ENCODE assay signal across 9 cellular contexts in the genomic region with DNA sequence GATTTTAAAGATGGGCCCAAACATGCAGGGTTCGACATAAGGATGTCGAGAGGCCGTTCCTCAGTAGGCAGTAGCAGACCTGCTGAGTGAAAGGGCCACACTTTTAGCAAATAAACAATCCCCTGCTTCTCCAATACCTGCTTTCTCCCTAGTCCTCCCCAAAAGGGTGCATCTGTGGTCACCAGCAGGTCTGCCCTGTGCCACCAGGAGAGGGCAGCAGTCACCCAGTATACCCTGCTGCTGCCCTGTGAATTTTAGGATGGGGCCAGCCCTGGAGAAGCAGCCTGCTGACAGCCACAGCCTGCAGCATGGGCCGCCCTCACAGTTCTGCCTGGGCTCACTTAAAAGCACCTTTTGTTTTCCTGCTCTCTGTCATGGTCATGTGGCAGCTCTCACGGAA. TPM values are rescaled to one million over a fixed set of nuclear protein-coding genes. Genes with fewer than 3 reads are reported as not detected.
DNase-seq lines count a peak whose midpoint lies in the region; ATAC-seq and TF ChIP-seq lines count a peak whose summit lies in the region.
"Not testable (repeated sequence)": the region's sequence is repeated elsewhere in the genome, so short reads cannot be mapped to it uniquely, and the experiment has no call there.
"Had no signal": no experiment of that assay in that cellular context is flagged by ENCODE, and none has a peak within 500 bp of the region (broad histone marks: within the 10 kb centered on the region; RNA-seq: fewer than 3 reads in every experiment).

No MANE protein-coding gene starts in this region.

- peaks cover 30% of the 10 kb centered on the region for H3K4me1 Mint-ChIP-seq in Calu3 (ENCODE audit: low read depth, unreplicated experiment)
- not testable (repeated sequence) for H3K4me1 Mint-ChIP-seq in natural killer cell

- H3K9me3 ChIP-seq in gastroesophageal sphincter: not testable (repeated sequence)

- H3K36me3 ChIP-seq in gastroesophageal sphincter: not testable (repeated sequence)

- H3K4me1 ChIP-seq in gastroesophageal sphincter: not testable (repeated sequence)

- CTCF ChIA-PET in Calu3 (lab: Charles Lee): not testable (repeated sequence)

- not testable (repeated sequence) for H3K4me3 ChIP-seq in astrocyte of the cerebellum (ENCODE audit: low read depth, low read length); gastroesophageal sphincter

- WGBS in gastroesophageal sphincter (ENCODE audit: low coverage in 1 of 2), 2 donors: 50 to 57% methylated on average over 1 of the region's 5 CpGs

- not testable (repeated sequence) for H3K27me3 Mint-ChIP-seq in Calu3 (ENCODE audit: unreplicated experiment); natural killer cell (ENCODE audit: low read depth in 2 of 2)

- H3K36me3 Mint-ChIP-seq in Calu3 (ENCODE audit: insufficient read depth, unreplicated experiment); natural killer cell: not testable (repeated sequence)

- intact Hi-C loops in Calu3 (cut with micrococcal nuclease; ENCODE audit: unreplicated experiment): loop anchor here (10.0 kb wide), 1 partner anchor 203 kb away; no protein-coding TSS in a partner anchor
- intact Hi-C loops in natural killer cell (cut with micrococcal nuclease): loop anchor here (5.0 kb wide), 1 partner anchor 466 kb away; no protein-coding TSS in a partner anchor

- not testable (repeated sequence) for H3K27ac Mint-ChIP-seq in Calu3 (ENCODE audit: unreplicated experiment); natural killer cell

- H3K27me3 ChIP-seq in gastroesophageal sphincter: not testable (repeated sequence)

- TF ChIP-seq EP300 in gastroesophageal sphincter (IDR thresholded peaks at IDR 0.05): not testable (repeated sequence)

- TF ChIP-seq CTCF in Calu3 (IDR thresholded peaks at IDR 0.05; ENCODE audit: unreplicated experiment) (peak; percentile 90), astrocyte of the cerebellum (IDR thresholded peaks at IDR 0.05; ENCODE audit: low read depth, low read length, missing control alignments) (peak; percentile 50), gastroesophageal sphincter (IDR thresholded peaks at IDR 0.05) (peak in 3 of 4 experiments; percentile 51 to 59 (median 52)), natural killer cell (IDR thresholded peaks at IDR 0.05) (peak; percentile 50)

- not testable (repeated sequence) for H3K27ac ChIP-seq in gastroesophageal sphincter

- not testable (repeated sequence) for ATAC-seq in gastroesophageal sphincter, natural killer cell

- DNase-seq in Calu3 (peak; percentile 89), HT1080 (ENCODE audit: low read depth) (peak; percentile 48), NCI-H774 (lab: John Stamatoyannopoulos, UW) (peak; percentile 6), natural killer cell (peak; percentile 37), stromal cell of bone marrow (ENCODE audit: low read depth) (peak; percentile 25)
- DNase-seq in activated CD4-positive, alpha-beta T cell treated with anti-CD3 and anti-CD28 coated beads for 1 hour: peak; percentile 25
- not testable (repeated sequence) for DNase-seq in astrocyte of the cerebellum (ENCODE audit: low read depth)

- not testable (repeated sequence) for TF ChIP-seq POLR2A in gastroesophageal sphincter (IDR thresholded peaks at IDR 0.05)

- in situ Hi-C loops in astrocyte of the cerebellum (cut with HindIII; ENCODE audit: low sequenced_read_pairs): not testable (repeated sequence)

- not testable (repeated sequence) for H3K9me3 Mint-ChIP-seq in Calu3 (ENCODE audit: low read depth, unreplicated experiment); natural killer cell

- not testable (repeated sequence) for H3K4me3 Mint-ChIP-seq in Calu3 (ENCODE audit: low read depth, unreplicated experiment); natural killer cell

- not testable (repeated sequence) for BruUV-seq in Calu3 (replicated peaks; lab: Mats Ljungman, UMichigan)

RNA-seq across cellular contexts. Expression of gene ROPN1B, which starts 47.3 kb away (rescaled TPM):
- total RNA-seq in Calu3 (2022) (0.76 and 0.92 TPM in 2 replicates), gastroesophageal sphincter (not detected), natural killer cell (not detected)
- 0.30 TPM in 1 of 2 replicates, not detected in the other for total RNA-seq in HT1080 (2014; rRNA removed; shearing (Covaris generic))
- not detected in 2 replicates for polyA plus RNA-seq in HT1080 (2015; cell fraction: cytosol; rRNA removed)
- not detected in 2 replicates for polyA plus RNA-seq in HT1080 (2015; cell fraction: nucleus; rRNA removed)
- total RNA-seq: subcutaneous adipose tissue had no signal
